In the genomic region with DNA sequence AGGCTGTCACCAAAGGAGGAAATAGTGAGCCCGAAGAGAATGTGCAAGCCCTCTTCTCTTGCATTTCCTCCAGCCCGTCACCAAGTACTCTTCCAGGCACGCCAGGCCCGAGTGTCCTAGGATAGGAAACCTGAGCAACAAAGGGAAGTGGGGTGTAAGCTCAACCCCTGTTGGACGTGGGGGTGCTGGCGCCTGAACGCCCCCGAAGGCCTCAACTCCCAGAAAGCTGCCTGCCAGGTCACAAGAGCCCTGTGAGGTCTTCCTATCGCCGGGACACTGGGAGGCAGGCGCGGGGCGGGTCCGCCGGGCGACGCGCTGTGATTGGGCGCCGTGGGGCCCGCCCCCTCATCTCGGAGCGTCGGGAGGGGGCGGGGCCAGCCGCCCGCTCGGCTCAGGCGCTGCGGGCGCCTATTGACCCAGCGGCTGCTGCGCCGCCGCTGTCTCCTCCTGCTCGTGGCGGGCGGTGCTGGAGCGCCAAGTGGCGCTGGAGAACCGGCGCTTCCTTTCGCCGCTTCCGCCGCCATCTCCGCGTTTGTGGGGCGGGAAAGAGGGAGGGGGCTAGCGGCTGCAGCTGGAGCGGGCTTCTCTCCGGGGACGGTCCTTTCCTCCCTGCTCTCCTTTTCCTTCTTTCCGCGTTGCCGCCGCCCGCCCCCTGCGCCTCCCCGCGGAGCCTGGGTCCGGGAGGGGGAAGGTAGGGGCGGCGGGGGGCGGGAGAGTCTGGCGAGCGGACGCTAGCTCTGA, we compare ENCODE assay signal across 8 cellular contexts. TPM values are rescaled to one million over a fixed set of nuclear protein-coding genes. Genes with fewer than 3 reads are reported as not detected.
A peak's percentile ranks its signal among the peaks of the same experiment; 100 is the strongest.
DNase-seq lines count a peak whose midpoint lies in the region; ATAC-seq and TF ChIP-seq lines count a peak whose summit lies in the region.

No MANE protein-coding gene starts in this region.

- no peak overlapping the region for H4K5ac ChIP-seq in H9 (ENCODE audit: insufficient read length, low read depth, low read length)

- peak overlapping the region; percentile 94 to 97 for H3K4me3 Mint-ChIP-seq in H9

- DNase-seq in GF-D8 (lab: John Stamatoyannopoulos, UW) (peak; percentile 51), H9 (peak; percentile 92), M059J (ENCODE audit: low read depth) (peak; percentile 86), SIG-M5 (lab: John Stamatoyannopoulos, UW) (peak; percentile 48), foreskin keratinocyte (peak; percentile 75 to 84), neuronal stem cell (ENCODE audit: low spot score) (peak; percentile 88), superior temporal gyrus (ENCODE audit: extremely low spot score) (peak; percentile 94)
- DNase-seq in activated gamma-delta T cell treated with anti-CD3 and anti-CD28 coated beads, Interleukin-2, amount 50 U/mL, for 16 hours (ENCODE audit: low read depth) = peak; percentile 60

- no peak overlapping the region for H2AK5ac ChIP-seq in H9 (ENCODE audit: insufficient read length, low read length)
- no peak overlapping the region for H2AK5ac ChIP-seq in neuronal stem cell (ENCODE audit: low read depth, low read length)

- peak overlapping the region; percentile 99 for H3K27ac Mint-ChIP-seq in H9

- H3K27me3 ChIP-seq in H9 (ENCODE audit: insufficient read depth, low read length) = no peaks in the 10 kb centered on the region
- H3K27me3 ChIP-seq in foreskin keratinocyte = no peaks in the 10 kb centered on the region
- no peaks in the 10 kb centered on the region for H3K27me3 ChIP-seq in neuronal stem cell (ENCODE audit: control insufficient read depth in 3 of 3, insufficient read depth in 3 of 3, low read depth in 1 of 3, low read length in 3 of 3)

- no peaks in the 10 kb centered on the region for H3K79me1 ChIP-seq in H9 (ENCODE audit: insufficient read depth, low read depth, low read length, poor library complexity, severe bottlenecking)
- H3K79me1 ChIP-seq in neuronal stem cell (ENCODE audit: low read depth, low read length) = peaks cover 5% of the 10 kb centered on the region

- no peaks in the 10 kb centered on the region for H4K20me1 ChIP-seq in H9 (ENCODE audit: control insufficient read depth, insufficient read depth, insufficient read length)

- H2BK5ac ChIP-seq in H9 (ENCODE audit: insufficient read length, low read length) (no peak overlapping the region), neuronal stem cell (ENCODE audit: low read length) (peak overlapping the region; percentile 76)

- H3K14ac ChIP-seq in H9 (ENCODE audit: insufficient read depth, low read length) (peak overlapping the region; percentile 67; the same call in 1 of the 2 replicates), neuronal stem cell (ENCODE audit: low read length) (no peak overlapping the region)

- no peak overlapping the region for H3T11ph ChIP-seq in H9 (ENCODE audit: low read length)

- peaks cover 3% of the 10 kb centered on the region; the same call in 1 of the 2 replicates for H3K4me1 ChIP-seq in H9 (ENCODE audit: insufficient read depth, low read length)
- H3K4me1 ChIP-seq in foreskin keratinocyte = peaks cover 20% of the 10 kb centered on the region
- H3K4me1 ChIP-seq in neuronal stem cell (ENCODE audit: control insufficient read depth in 2 of 2, insufficient read depth in 1 of 2, low read depth in 1 of 2, low read length in 2 of 2) = peaks cover 5 to 7% of the 10 kb centered on the region in 2 donors

- H3K36me3 ChIP-seq in neuronal stem cell (replicated peaks in 1 of 2; ENCODE audit: control insufficient read depth in 2 of 2, insufficient read depth in 2 of 2, low read length in 2 of 2) = peaks cover under 1 to 2% of the 10 kb centered on the region in 2 donors

- no peak overlapping the region for H2BK15ac ChIP-seq in H9 (ENCODE audit: low read depth, low read length)
- H2BK15ac ChIP-seq in neuronal stem cell (ENCODE audit: low read length) = no peak overlapping the region

- no peak overlapping the region for H2BK12ac ChIP-seq in H9 (ENCODE audit: insufficient read length, low read depth, low read length)
- no peak overlapping the region for H2BK12ac ChIP-seq in neuronal stem cell (ENCODE audit: low read length)

- peaks cover 20% of the 10 kb centered on the region; the same call in 1 of the 2 replicates for H3K79me2 ChIP-seq in H9 (ENCODE audit: insufficient read depth, low read length)

- peak overlapping the region; percentile 82 for H3K18ac ChIP-seq in H9 (ENCODE audit: insufficient read length, low read depth, low read length)
- peak overlapping the region; percentile 97 for H3K18ac ChIP-seq in neuronal stem cell (ENCODE audit: low read length)

- H3K9me3 ChIP-seq in H9 (ENCODE audit: control insufficient read depth, low read depth, low read length) (no peaks in the 10 kb centered on the region), neuronal stem cell (replicated peaks in 1 of 2; ENCODE audit: control insufficient read depth in 2 of 2, insufficient read depth in 1 of 2, low read depth in 1 of 2, low read length in 2 of 2) (peaks cover 6 to 12% of the 10 kb centered on the region in 2 donors)

- H4K8ac ChIP-seq in H9 (replicated peaks; ENCODE audit: insufficient read length, low read depth, low read length) (no peak overlapping the region), neuronal stem cell (ENCODE audit: low read depth, low read length) (no peak overlapping the region)

- no peak overlapping the region for H2AFZ ChIP-seq in H9 (ENCODE audit: low read length)
- H2AFZ ChIP-seq in neuronal stem cell (ENCODE audit: low read length) = peak overlapping the region; percentile 90

- H4K91ac ChIP-seq in H9 (ENCODE audit: insufficient read length, low read depth, low read length) = no peak overlapping the region
- no peak overlapping the region for H4K91ac ChIP-seq in neuronal stem cell (ENCODE audit: low read depth, low read length, poor library complexity)

- peak overlapping the region; percentile 86 to 100 for H3K4me3 ChIP-seq in neuronal stem cell (ENCODE audit: low read length in 2 of 2)

- H3K23me2 ChIP-seq in H9 (ENCODE audit: insufficient read length, low read depth, low read length, poor library complexity, severe bottlenecking) = peaks cover 8% of the 10 kb centered on the region

- peak overlapping the region; percentile 96 for H3K4me2 ChIP-seq in H9 (ENCODE audit: insufficient read depth, insufficient read length, low read length)
- H3K4me2 ChIP-seq in neuronal stem cell (ENCODE audit: insufficient read depth, low read length, poor library complexity, severe bottlenecking) = peak overlapping the region; percentile 57

- WGBS in H9 (ENCODE audit: extremely low coverage, insufficient read length, low lambda C conversion rate) = no CpG with 5 or more reads among the region's 68 CpGs
- no CpG with 5 or more reads among the region's 68 CpGs for WGBS in neuronal stem cell (ENCODE audit: extremely low coverage in 2 of 2, insufficient read length in 2 of 2, insufficient replicate concordance in 1 of 2), 2 donors

- peaks cover 11 to 15% (median 12%) of the 10 kb centered on the region in 3 experiments; a peak in 5 of 7 replicates for H3K36me3 Mint-ChIP-seq in H9 (ENCODE audit: insufficient read depth in 1 of 3, low read depth in 3 of 3)

- H2BK120ac ChIP-seq in H9 (ENCODE audit: low read depth, low read length, poor library complexity, severe bottlenecking) (no peak overlapping the region), neuronal stem cell (ENCODE audit: low read depth, low read length) (no peak overlapping the region)

- H3K23ac ChIP-seq in H9 (ENCODE audit: insufficient read length, low read depth, low read length) (no peak overlapping the region), neuronal stem cell (ENCODE audit: low read depth, low read length, poor library complexity) (peak overlapping the region; percentile 95)

- H3K4me1 Mint-ChIP-seq in H9 = peaks cover 28 to 34% of the 10 kb centered on the region in 2 experiments

- H3K27ac ChIP-seq in H9 (ENCODE audit: insufficient read length, low read depth, low read length) = no peak overlapping the region
- H3K27ac ChIP-seq in foreskin keratinocyte = peak overlapping the region; percentile 82
- peak overlapping the region; percentile 94 for H3K27ac ChIP-seq in neuronal stem cell (replicated peaks; ENCODE audit: low read length)

- TF ChIP-seq CTCF in H9 (conservative IDR thresholded peaks at IDR 0.05) (no peak), foreskin keratinocyte (conservative IDR thresholded peaks at IDR 0.05) (peak; percentile 51)

- H3K9ac ChIP-seq in H9 (ENCODE audit: extremely low read depth, insufficient read length, low read length) = peak overlapping the region; percentile 53
- H3K9ac ChIP-seq in neuronal stem cell (ENCODE audit: low read depth, low read length, poor library complexity) = peak overlapping the region; percentile 96

- ATAC-seq in foreskin keratinocyte = peak; percentile 84

- H3K27me3 Mint-ChIP-seq in H9 (ENCODE audit: low read depth) = no peaks in the 10 kb centered on the region; the same call in 1 of the 2 replicates

- no peak overlapping the region for H2BK20ac ChIP-seq in H9 (ENCODE audit: low read depth, low read length, poor library complexity, severe bottlenecking)

- H3K4ac ChIP-seq in H9 (ENCODE audit: low read depth, low read length) (no peak overlapping the region), neuronal stem cell (ENCODE audit: low read length) (peak overlapping the region; percentile 20)

- no peak overlapping the region for H3K56ac ChIP-seq in H9 (ENCODE audit: insufficient read length, low read depth, low read length)

- H3K9me3 Mint-ChIP-seq in H9 = peaks cover 3 to 8% of the 10 kb centered on the region in 2 experiments; a peak in 3 of 5 replicates

RNA-seq across cellular contexts. Expression of a gene that starts 0.6 kb away (rescaled TPM):
- 78.0 and 80.3 TPM in 2 replicates for total RNA-seq in H9 (2021)
- total RNA-seq in M059J (2014; rRNA removed; shearing (Covaris generic)) = 18.1 and 31.0 TPM in 2 replicates
- 55.0 and 59.1 TPM in 2 replicates for total RNA-seq in foreskin keratinocyte
- polyA plus RNA-seq in foreskin keratinocyte = 9.0 and 11.5 TPM in 2 replicates
- 48.4 TPM for polyA plus RNA-seq in neuronal stem cell (2013, experiment 1 of 2)
- 49.4 TPM for polyA plus RNA-seq in neuronal stem cell (2013, experiment 2 of 2)
